ENCODE assay signal across 18 cellular contexts in the genomic region with DNA sequence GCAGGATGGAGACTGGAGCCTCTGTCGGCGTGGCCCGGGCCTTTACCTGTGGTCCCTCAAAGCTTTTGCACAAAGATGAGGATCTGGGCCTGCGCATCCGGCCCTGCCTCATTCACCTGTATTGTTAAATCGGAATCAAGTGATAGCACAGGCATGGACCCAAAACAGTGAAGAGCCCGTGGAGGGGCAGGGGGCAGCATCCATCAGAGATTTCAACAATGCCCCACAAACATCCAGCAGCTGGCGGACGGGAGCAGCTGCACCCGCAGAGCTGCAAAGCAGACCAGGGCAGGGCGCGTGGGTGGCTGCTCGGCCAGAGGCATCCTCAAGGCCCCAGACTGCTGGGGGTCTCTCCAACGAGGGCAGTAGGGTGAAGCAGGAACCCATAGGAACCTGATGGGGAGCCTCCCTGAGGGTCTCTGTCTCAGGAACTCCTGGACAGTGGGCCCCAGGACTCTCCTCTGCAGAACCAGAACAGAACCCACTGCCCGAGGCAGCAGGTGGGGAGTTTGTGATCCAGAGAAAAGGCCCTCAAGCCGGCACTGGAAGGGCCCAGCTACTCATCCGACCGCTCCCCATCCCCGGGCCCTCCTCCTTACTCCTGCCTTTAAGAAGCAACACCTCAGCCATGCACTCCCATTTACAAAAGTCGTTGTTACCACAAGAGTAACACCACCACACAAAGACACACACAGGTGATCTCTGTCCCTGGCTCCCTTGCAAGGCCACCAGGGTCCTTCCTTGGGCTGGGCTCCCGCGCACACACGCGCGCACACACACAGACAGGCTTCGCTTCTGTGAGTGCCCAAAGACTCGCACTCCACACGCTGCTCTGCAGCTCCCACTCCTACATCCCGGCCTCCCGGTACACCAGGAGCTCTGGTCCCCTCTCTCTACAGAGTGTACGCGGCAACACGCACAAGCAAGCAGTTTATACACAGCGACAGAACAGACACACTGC. TPM values are rescaled to one million over a fixed set of nuclear protein-coding genes. Genes with fewer than 3 reads are reported as not detected.
DNase-seq lines count a peak whose midpoint lies in the region; ATAC-seq, FAIRE-seq and TF ChIP-seq lines count a peak whose summit lies in the region.
"Had no signal": no experiment of that assay in that cellular context is flagged by ENCODE, and none has a peak within 500 bp of the region (broad histone marks: within the 10 kb centered on the region; RNA-seq: fewer than 3 reads in every experiment).

No MANE protein-coding gene starts in this region.

- CTCF ChIA-PET in CD4-positive, alpha-beta memory T cell (lab: Charles Lee; ENCODE audit: partially characterized antibody) = no interaction called here
- CTCF ChIA-PET in HepG2 (lab: Yijun Ruan, JAX; ENCODE audit: low intra/inter-chr PET ratio, low total read pairs) = no interaction called here

- FAIRE-seq in HepG2 (lab: Jason Lieb, UNC) = no peak

- H3K27me3 Mint-ChIP-seq in CD4-positive, alpha-beta memory T cell = no peaks in the 10 kb centered on the region
- H3K27me3 Mint-ChIP-seq in natural killer cell treated with Interleukin-12 subunit alpha and Interleukin-12 subunit beta and Interleukin-15 and Interleukin-18, amount 100 ng/mL, for 72 hours = no peaks in the 10 kb centered on the region
- H3K27me3 Mint-ChIP-seq: CD4-positive, CD25-positive, alpha-beta regulatory T cell had no signal

- TF ChIP-seq CTCF in Peyer's patch (IDR thresholded peaks at IDR 0.05) = no peak
- TF ChIP-seq CTCF in HepG2 (CRISPR knock-in tag; IDR thresholded peaks at IDR 0.05) = no peak

- no peak overlapping the region for H3K9ac ChIP-seq in HepG2 (ENCODE audit: insufficient read depth, low read depth, low read length)

- H2AFZ ChIP-seq in HepG2 (ENCODE audit: low read length) = no peak overlapping the region
- H2AFZ ChIP-seq: PC-9 had no signal

- intact Hi-C loops in CD4-positive, alpha-beta memory T cell (cut with micrococcal nuclease) = no loop called here
- intact Hi-C loops in HepG2 (cut with micrococcal nuclease; ENCODE audit: unreplicated experiment) = no loop called here

- POLR2A ChIA-PET in CD4-positive, alpha-beta memory T cell (lab: Charles Lee; ENCODE audit: partially characterized antibody) = no interaction called here
- POLR2A ChIA-PET in HepG2 (lab: Yijun Ruan, JAX) = interaction anchor here (0.8 kb wide), 1 partner anchor 29 kb away, joined by 3 read pairs; the partner anchor contains the start of gene HDAC4

- no peak overlapping the region for H3K4me3 Mint-ChIP-seq in CD4-positive, alpha-beta memory T cell
- no peak overlapping the region for H3K4me3 Mint-ChIP-seq in natural killer cell treated with Interleukin-12 subunit alpha and Interleukin-12 subunit beta and Interleukin-15 and Interleukin-18, amount 100 ng/mL, for 72 hours
- H3K4me3 Mint-ChIP-seq: CD4-positive, CD25-positive, alpha-beta regulatory T cell had no signal

- no peak overlapping the region for H3K4me3 ChIP-seq in CD4-positive, alpha-beta memory T cell (ENCODE audit: low read length in 2 of 2)
- H3K4me3 ChIP-seq in Peyer's patch (no peak overlapping the region), HepG2 (replicated peaks in 1 of 3; ENCODE audit: insufficient read depth in 1 of 3, low read depth in 2 of 3, low read length in 3 of 3) (no peak overlapping the region)
- H3K4me3 ChIP-seq: HAP-1, PC-9, SK-N-MC had no signal

- no peaks in the 10 kb centered on the region for H3K27me3 ChIP-seq in CD4-positive, alpha-beta memory T cell (ENCODE audit: insufficient read depth, low read length)
- H3K27me3 ChIP-seq in Peyer's patch = no peaks in the 10 kb centered on the region
- no peaks in the 10 kb centered on the region for H3K27me3 ChIP-seq in HepG2 (ENCODE audit: control insufficient read depth in 1 of 2, insufficient read depth in 2 of 2, low read length in 2 of 2)

- no peaks in the 10 kb centered on the region for H3K9me3 ChIP-seq in CD4-positive, alpha-beta memory T cell (ENCODE audit: control insufficient read depth in 1 of 2, low read length in 2 of 2)
- no peaks in the 10 kb centered on the region for H3K9me3 ChIP-seq in Peyer's patch
- no peaks in the 10 kb centered on the region for H3K9me3 ChIP-seq in HepG2 (ENCODE audit: low read length)
- H3K9me3 ChIP-seq: HAP-1 had no signal

- no peak overlapping the region for H3K27ac Mint-ChIP-seq in CD4-positive, alpha-beta memory T cell
- no peak overlapping the region for H3K27ac Mint-ChIP-seq in natural killer cell treated with Interleukin-12 subunit alpha and Interleukin-12 subunit beta and Interleukin-15 and Interleukin-18, amount 100 ng/mL, for 72 hours
- H3K27ac Mint-ChIP-seq: CD4-positive, CD25-positive, alpha-beta regulatory T cell had no signal

- no peak for TF ChIP-seq EP300 in HepG2 (IDR thresholded peaks at IDR 0.05; ENCODE audit: low read depth in 2 of 2, low read length in 2 of 2)
- TF ChIP-seq EP300 in HepG2 (CRISPR knock-in tag; IDR thresholded peaks at IDR 0.05; ENCODE audit: borderline replicate concordance) = no peak

- no peaks in the 10 kb centered on the region for H3K36me3 ChIP-seq in CD4-positive, alpha-beta memory T cell (ENCODE audit: insufficient read depth, low read length)
- H3K36me3 ChIP-seq in Peyer's patch (no peaks in the 10 kb centered on the region), HepG2 (replicated peaks in 1 of 2; ENCODE audit: control insufficient read depth in 1 of 2, insufficient read depth in 2 of 2, low read length in 2 of 2) (peaks cover 6 to 9% of the 10 kb centered on the region in 2 experiments; a peak in 4 of 5 replicates)
- H3K36me3 ChIP-seq: HAP-1 had no signal

- H3K9me3 Mint-ChIP-seq in CD4-positive, alpha-beta memory T cell = no peaks in the 10 kb centered on the region
- H3K9me3 Mint-ChIP-seq in natural killer cell treated with Interleukin-12 subunit alpha and Interleukin-12 subunit beta and Interleukin-15 and Interleukin-18, amount 100 ng/mL, for 72 hours = no peaks in the 10 kb centered on the region
- H3K9me3 Mint-ChIP-seq: CD4-positive, CD25-positive, alpha-beta regulatory T cell had no signal

- WGBS in HepG2 (ENCODE audit: low lambda C conversion rate) = 95% methylated on average over 32 of the region's 34 CpGs

- peaks cover 12% of the 10 kb centered on the region for H3K79me2 ChIP-seq in HepG2 (ENCODE audit: insufficient read depth, low read length)

- BruUV-seq in HepG2 (replicated peaks; lab: Mats Ljungman, UMichigan) = no TSS peak

- peaks cover 2 to 3% of the 10 kb centered on the region in 2 donors for H3K36me3 Mint-ChIP-seq in CD4-positive, alpha-beta memory T cell
- H3K36me3 Mint-ChIP-seq in natural killer cell treated with Interleukin-12 subunit alpha and Interleukin-12 subunit beta and Interleukin-15 and Interleukin-18, amount 100 ng/mL, for 72 hours = no peaks in the 10 kb centered on the region

- in situ Hi-C loops in HepG2 (cut with HindIII; ENCODE audit: extremely low pct_ligation_motif_present, low pct_unique_long_range_greater_than_20kb) = no loop called here

- peaks cover 38% of the 10 kb centered on the region for H3K4me1 ChIP-seq in CD4-positive, alpha-beta memory T cell (ENCODE audit: insufficient read depth, low read length)
- peaks cover 0 to 12% (median 0%) of the 10 kb centered on the region in 4 donors for H3K4me1 ChIP-seq in Peyer's patch
- H3K4me1 ChIP-seq in HepG2 (ENCODE audit: insufficient read depth, low read length) = no peaks in the 10 kb centered on the region
- H3K4me1 ChIP-seq: HAP-1 had no signal

- TF ChIP-seq POLR2A in Peyer's patch (IDR thresholded peaks at IDR 0.05) (no peak), HepG2 (IDR thresholded peaks at IDR 0.05; ENCODE audit: insufficient read depth in 1 of 2, low read depth in 2 of 2, low read length in 2 of 2) (no peak)

- peaks cover 0 to 10% (median 5%) of the 10 kb centered on the region in 4 donors for H3K4me1 Mint-ChIP-seq in CD4-positive, alpha-beta memory T cell
- peaks cover 0 to 4% of the 10 kb centered on the region in 2 donors for H3K4me1 Mint-ChIP-seq in natural killer cell treated with Interleukin-12 subunit alpha and Interleukin-12 subunit beta and Interleukin-15 and Interleukin-18, amount 100 ng/mL, for 72 hours (ENCODE audit: low read depth in 2 of 2)

- no peak for TF ChIP-seq RAD21 in HepG2 (CRISPR knock-in tag; IDR thresholded peaks at IDR 0.05)

- no peak for ATAC-seq in HepG2
- ATAC-seq in natural killer cell treated with Interleukin-12 subunit alpha and Interleukin-12 subunit beta and Interleukin-15 and Interleukin-18, amount 100 ng/mL, for 72 hours = no peak
- ATAC-seq in HG02759 (IDR thresholded peaks at IDR 0.05; ENCODE audit: unreplicated experiment) = no peak

- peaks cover 6% of the 10 kb centered on the region; the same call in 1 of the 2 replicates for H4K20me1 ChIP-seq in HepG2 (ENCODE audit: insufficient read depth, low read length)

- peak overlapping the region; percentile 82 for H3K27ac ChIP-seq in CD4-positive, alpha-beta memory T cell (ENCODE audit: low read depth, low read length)
- H3K27ac ChIP-seq in Peyer's patch = no peak overlapping the region
- H3K27ac ChIP-seq in HepG2 (ENCODE audit: extremely low read length, insufficient read depth, low read length) = no peak overlapping the region
- H3K27ac ChIP-seq: PC-9, SK-N-MC had no signal

- no peak for DNase-seq in CD4-positive, alpha-beta memory T cell
- peak in 2 of 3 donors; percentile 27 to 43 for DNase-seq in Peyer's patch
- DNase-seq in HepG2 (ENCODE audit: low spot score) = no peak
- peak; percentile 45 for DNase-seq in natural killer cell treated with Interleukin-12 subunit alpha and Interleukin-12 subunit beta and Interleukin-15 and Interleukin-18, amount 100 ng/mL, for 72 hours (ENCODE audit: low spot score)
- no peak for DNase-seq in NCI-H524 treated with DMSO at 0.1 percent for 48 hours (lab: John Stamatoyannopoulos, UW)
- DNase-seq in Ammon's horn (ENCODE audit: low spot score) = no peak
- no peak for DNase-seq in COR-L47 (lab: John Stamatoyannopoulos, UW)
- DNase-seq: Calu3; CD4-positive, CD25-positive, alpha-beta regulatory T cell; KBM-7; NCI-H1092; NCI-H146; NCI-H2081; NCI-H82; PC-9 had no signal

- H3K4me2 ChIP-seq in HepG2 (ENCODE audit: low read depth, low read length) = no peak overlapping the region
- H3K4me2 ChIP-seq: PC-9 had no signal

RNA-seq across cellular contexts. Expression of gene HDAC4, which starts 28.8 kb away (rescaled TPM):
- total RNA-seq in CD4-positive, alpha-beta memory T cell = 10 to 100 TPM; 50.2 to 59.7 TPM
- polyA plus RNA-seq in CD4-positive, alpha-beta memory T cell = 10 to 100 TPM in 1 of 2 donors, 1 to 10 TPM in 1; 1.4 to 10.6 TPM
- total RNA-seq in Peyer's patch (100 to 1,000 TPM in 3 of 4 donors, 10 to 100 TPM in 1; 28.9 to 198 (median 102) TPM), HepG2 (2016; rRNA removed; fragmentation: Illumina TruSeq; extraction: Trizol) (9.1 and 10.1 TPM in 2 replicates)
- total RNA-seq in HepG2 (2016; cell fraction: cytosol; rRNA removed; fragmentation: Illumina TruSeq; extraction: Trizol; ENCODE audit: low read depth) = 19.0 and 23.2 TPM in 2 replicates
- 8.7 and 10.2 TPM in 2 replicates for total RNA-seq in HepG2 (2016; cell fraction: insoluble cytoplasmic fraction; rRNA removed; fragmentation: Illumina TruSeq; extraction: Trizol)
- 8.0 and 11.2 TPM in 2 replicates for total RNA-seq in HepG2 (2016; cell fraction: membrane; rRNA removed; fragmentation: Illumina TruSeq; extraction: Trizol)
- total RNA-seq in HepG2 (2016; cell fraction: nucleus; rRNA removed; fragmentation: Illumina TruSeq; extraction: Trizol) = 14.9 and 20.4 TPM in 2 replicates
- polyA plus RNA-seq in HepG2 (2011; rRNA removed) = 11.5 and 11.9 TPM in 2 replicates
- 6.8 and 7.6 TPM in 2 replicates for polyA plus RNA-seq in HepG2 (2011; cell fraction: cytosol; rRNA removed)
- 60.5 and 78.4 TPM in 2 replicates for polyA plus RNA-seq in HepG2 (2011; cell fraction: nucleus; rRNA removed)
- 8.7 and 10.7 TPM in 2 replicates for polyA plus RNA-seq in HepG2 (2012)
- 0.57 and 0.92 TPM in 2 replicates for polyA plus RNA-seq in HepG2 (2016; cell fraction: cytosol; fragmentation: Illumina TruSeq; extraction: Trizol; ENCODE audit: low read depth)
- polyA plus RNA-seq in HepG2 (2016; cell fraction: insoluble cytoplasmic fraction; fragmentation: Illumina TruSeq; extraction: Trizol; ENCODE audit: low read depth) = 5.1 and 7.0 TPM in 2 replicates
- 1.6 and 2.5 TPM in 2 replicates for polyA plus RNA-seq in HepG2 (2016; cell fraction: membrane; fragmentation: Illumina TruSeq; extraction: Trizol; ENCODE audit: low read depth)
- 12.4 and 16.1 TPM in 2 replicates for polyA plus RNA-seq in HepG2 (2016; cell fraction: nucleus; fragmentation: Illumina TruSeq; extraction: Trizol; ENCODE audit: insufficient read depth, low read depth)
- 27.5 and 29.0 TPM in 2 replicates for polyA minus RNA-seq in HepG2 (2011; rRNA and poly(A)+ RNA removed; ENCODE audit: low replicate concordance)
- polyA minus RNA-seq in HepG2 (2011; cell fraction: cytosol; rRNA and poly(A)+ RNA removed) = 10.9 and 14.4 TPM in 2 replicates
- polyA minus RNA-seq in HepG2 (2011; cell fraction: nucleus; rRNA and poly(A)+ RNA removed) = 64.9 and 80.1 TPM in 2 replicates
- 10 to 100 TPM; 22.3 to 48.6 TPM for total RNA-seq in natural killer cell treated with Interleukin-12 subunit alpha and Interleukin-12 subunit beta and Interleukin-15 and Interleukin-18, amount 100 ng/mL, for 72 hours

Comparison
In these comparisons a context has a peak if more than half of its experiments do, and no peak if none do; other contexts are left out.
1. DNase-seq: peak in Peyer's patch (2 of 3) and natural killer cell treated with Interleukin-12 subunit alpha and Interleukin-12 subunit beta and Interleukin-15 and Interleukin-18, amount 100 ng/mL, for 72 hours (single experiment); none in CD4-positive, alpha-beta memory T cell (0 of 5), HepG2 (single experiment), NCI-H524 treated with DMSO at 0.1 percent for 48 hours (single experiment), Ammon's horn (single experiment) and COR-L47 (single experiment).